Comparison of ENCODE assay signal across 27 cellular contexts in the genomic region with DNA sequence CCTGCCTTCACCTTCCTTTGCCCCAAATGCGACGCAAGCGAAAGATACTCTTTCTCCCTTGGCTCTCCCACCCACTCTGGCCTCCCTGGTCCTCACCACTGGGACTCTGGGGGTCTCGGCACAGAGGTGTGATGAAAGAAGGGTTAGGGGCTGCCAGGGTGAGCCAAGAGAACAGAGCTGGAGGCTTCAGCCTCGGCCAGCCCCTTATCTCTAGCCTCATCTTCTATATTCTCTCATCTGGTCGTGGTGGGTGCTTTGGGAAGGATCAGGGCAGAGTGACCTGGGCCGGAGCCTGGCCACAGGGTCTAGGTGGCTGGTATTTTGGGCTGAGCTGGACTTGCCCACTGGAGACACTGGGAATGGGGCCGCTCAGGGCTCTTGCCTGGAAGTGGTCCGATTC.
"Had no signal": no experiment of that assay in that cellular context is flagged by ENCODE, and none has a peak within 500 bp of the region (broad histone marks: within the 10 kb centered on the region; RNA-seq: fewer than 3 reads in every experiment).

No MANE protein-coding gene starts in this region.

- ATAC-seq: left cardiac atrium; left lobe of liver; left ventricle myocardium superior; lower lobe of right lung; naive thymus-derived CD8-positive, alpha-beta T cell; right cardiac atrium; sciatic nerve; stimulated activated effector memory CD8-positive, alpha-beta T cell treated with anti-CD3 and anti-CD28 coated beads, Interleukin-12 subunit alpha, Interleukin-12 subunit beta, amount 100 ng/mL, for 72 hours had no signal

- H3K27ac Mint-ChIP-seq: nephron; stimulated activated effector memory CD8-positive, alpha-beta T cell treated with anti-CD3 and anti-CD28 coated beads, Interleukin-12 subunit alpha, Interleukin-12 subunit beta, amount 100 ng/mL, for 72 hours; stimulated activated naive CD8-positive, alpha-beta T cell treated with anti-CD3 and anti-CD28 coated beads, Interleukin-15, Interleukin-2, amounts not matched to agents 100 ng/mL and 50 ng/mL, for 24 hours had no signal

- H3K9me3 ChIP-seq: lower lobe of right lung, neutrophil, ovary, prostate gland, suprapubic skin, thoracic aorta, uterus had no signal

- H3K4me1 ChIP-seq: lower lobe of right lung, prostate gland, suprapubic skin, tibial artery, uterus had no signal

- H3K27ac ChIP-seq: lower lobe of right lung, neutrophil, ovary, prostate gland, skin epidermis, suprapubic skin, thoracic aorta, tibial artery, uterus had no signal

- H3K36me3 Mint-ChIP-seq: naive thymus-derived CD8-positive, alpha-beta T cell; stimulated activated effector memory CD8-positive, alpha-beta T cell treated with anti-CD3 and anti-CD28 coated beads, Interleukin-12 subunit alpha, Interleukin-12 subunit beta, amount 100 ng/mL, for 72 hours had no signal

- DNase-seq: hippocampal formation; kidney glomerular epithelial cell; left cardiac atrium; left ventricle myocardium superior; lower lobe of right lung; mammary epithelial cell; mesenchymal stem cell; naive thymus-derived CD8-positive, alpha-beta T cell; occipital lobe; ovary; right cardiac atrium; stimulated activated CD4-positive, alpha-beta T cell treated with anti-CD3 and anti-CD28 coated beads, Interleukin-4, amount 100 ng/mL, for 24 hours; stimulated activated naive CD4-positive, alpha-beta T cell; tibial artery; trophoblast cell; uterus had no signal

- H3K4me3 Mint-ChIP-seq: naive thymus-derived CD8-positive, alpha-beta T cell; nephron; neural crest cell; stimulated activated effector memory CD8-positive, alpha-beta T cell treated with anti-CD3 and anti-CD28 coated beads, Interleukin-12 subunit alpha, Interleukin-12 subunit beta, amount 100 ng/mL, for 72 hours; stimulated activated naive CD8-positive, alpha-beta T cell treated with anti-CD3 and anti-CD28 coated beads, Interleukin-15, Interleukin-2, amounts not matched to agents 100 ng/mL and 50 ng/mL, for 24 hours had no signal

- H3K36me3 ChIP-seq: lower lobe of right lung, neutrophil, ovary, prostate gland, suprapubic skin, thoracic aorta, tibial artery, uterus had no signal

- H3K4me3 ChIP-seq: lower lobe of right lung, ovary, prostate gland, skin epidermis, suprapubic skin, thoracic aorta, tibial artery, uterus had no signal

- H3K4me1 Mint-ChIP-seq: neural crest cell; stimulated activated effector memory CD8-positive, alpha-beta T cell treated with anti-CD3 and anti-CD28 coated beads, Interleukin-12 subunit alpha, Interleukin-12 subunit beta, amount 100 ng/mL, for 72 hours had no signal

- H3K9me3 Mint-ChIP-seq: nephron; stimulated activated effector memory CD8-positive, alpha-beta T cell treated with anti-CD3 and anti-CD28 coated beads, Interleukin-12 subunit alpha, Interleukin-12 subunit beta, amount 100 ng/mL, for 72 hours; stimulated activated naive CD8-positive, alpha-beta T cell treated with anti-CD3 and anti-CD28 coated beads, Interleukin-15, Interleukin-2, amounts not matched to agents 100 ng/mL and 50 ng/mL, for 24 hours had no signal

- H3K27me3 ChIP-seq: neutrophil, ovary, uterus had no signal
